Comparison of ENCODE assay signal across 8 cellular contexts in genomic region chr6:170289108-170289931, GRCh38. TPM values are rescaled to one million over a fixed set of nuclear protein-coding genes. Genes with fewer than 3 reads are reported as not detected.
DNase-seq lines count a peak whose midpoint lies in the region; ATAC-seq and TF ChIP-seq lines count a peak whose summit lies in the region.

No MANE protein-coding gene starts in this region.

- no peaks in the 10 kb centered on the region for H4K20me1 ChIP-seq in hepatocyte (ENCODE audit: insufficient read depth, poor library complexity, severe bottlenecking)

- H3K27ac ChIP-seq in hepatocyte, result no peak overlapping the region
- no peak overlapping the region for H3K27ac ChIP-seq in skeletal muscle tissue (ENCODE audit: low read depth, low read length)

- POLR2A ChIA-PET in activated CD4-positive, alpha-beta memory T cell treated with anti-CD3 and anti-CD28 coated beads, Interleukin-2, amount 10 ng/mL, durations not matched to agents 7 days and 5 days (lab: Charles Lee), result interaction anchor here (1.7 kb wide), 1 partner anchor 18 kb away, joined by 3 read pairs; no protein-coding TSS in a partner anchor

- H3K4me1 Mint-ChIP-seq in activated CD4-positive, alpha-beta memory T cell treated with anti-CD3 and anti-CD28 coated beads, Interleukin-2, amount 10 ng/mL, durations not matched to agents 7 days and 5 days, result peaks cover 38% of the 10 kb centered on the region

- peak overlapping the region; percentile 92 for H3K4me2 ChIP-seq in hepatocyte

- no peak for ATAC-seq in HG02885 (IDR thresholded peaks at IDR 0.05; ENCODE audit: poor library complexity, unreplicated experiment)

- H3K79me2 ChIP-seq in hepatocyte, result no peaks in the 10 kb centered on the region

- H3K9me3 Mint-ChIP-seq in activated CD4-positive, alpha-beta memory T cell treated with anti-CD3 and anti-CD28 coated beads, Interleukin-2, amount 10 ng/mL, durations not matched to agents 7 days and 5 days, result no peaks in the 10 kb centered on the region

- DNase-seq in H7, result peak; percentile 74
- DNase-seq in activated CD4-positive, alpha-beta memory T cell treated with anti-CD3 and anti-CD28 coated beads, Interleukin-2, amount 10 ng/mL, durations not matched to agents 7 days and 5 days, result no peak
- DNase-seq in hepatocyte (ENCODE audit: low spot score), result no peak
- no peak for DNase-seq in pons (ENCODE audit: low spot score)
- no peak for DNase-seq in iPS-NIHi11 (ENCODE audit: low spot score)
- DNase-seq in NCI-H2081 treated with DMSO at 0.1 percent for 48 hours (lab: John Stamatoyannopoulos, UW), result no peak

- H3K4me3 Mint-ChIP-seq in activated CD4-positive, alpha-beta memory T cell treated with anti-CD3 and anti-CD28 coated beads, Interleukin-2, amount 10 ng/mL, durations not matched to agents 7 days and 5 days, result peak overlapping the region; percentile 62

- peak overlapping the region; percentile 57 for H3K4me3 ChIP-seq in H7 (ENCODE audit: insufficient read depth, low read depth, low read length)
- peak overlapping the region; percentile 30 for H3K4me3 ChIP-seq in hepatocyte
- H3K4me3 ChIP-seq in skeletal muscle tissue (ENCODE audit: low read length in 3 of 3), result peak overlapping the region; percentile 51 to 77 (median 76)

- H3K9me2 ChIP-seq in hepatocyte (replicated peaks; ENCODE audit: insufficient read depth), result no peaks in the 10 kb centered on the region

- H3K36me3 Mint-ChIP-seq in activated CD4-positive, alpha-beta memory T cell treated with anti-CD3 and anti-CD28 coated beads, Interleukin-2, amount 10 ng/mL, durations not matched to agents 7 days and 5 days (ENCODE audit: low read depth), result peaks cover 5% of the 10 kb centered on the region

- H3K9ac ChIP-seq in skeletal muscle tissue (ENCODE audit: low read depth in 1 of 3, low read length in 3 of 3), result peak overlapping the region in 2 of 3 donors; percentile 38 to 78

- peak overlapping the region; percentile 31 for H2AFZ ChIP-seq in hepatocyte

- no peak for TF ChIP-seq CTCF in hepatocyte (IDR thresholded peaks at IDR 0.05; ENCODE audit: poor library complexity)

- H3K9me3 ChIP-seq in hepatocyte (ENCODE audit: low read depth), result no peaks in the 10 kb centered on the region
- no peaks in the 10 kb centered on the region for H3K9me3 ChIP-seq in skeletal muscle tissue (ENCODE audit: control insufficient read depth in 3 of 3, low read length in 3 of 3)

- H3K27me3 ChIP-seq in H7 (ENCODE audit: control insufficient read depth, insufficient read depth, low read length), result peaks cover 79% of the 10 kb centered on the region
- peaks cover 81% of the 10 kb centered on the region for H3K27me3 ChIP-seq in hepatocyte
- H3K27me3 ChIP-seq in skeletal muscle tissue (ENCODE audit: control insufficient read depth in 3 of 3, insufficient read depth in 3 of 3, low read length in 3 of 3), result peaks cover 19 to 63% (median 49%) of the 10 kb centered on the region in 3 donors

- peaks cover 38% of the 10 kb centered on the region for H3K4me1 ChIP-seq in hepatocyte (ENCODE audit: insufficient read depth)
- H3K4me1 ChIP-seq in skeletal muscle tissue (ENCODE audit: control insufficient read depth in 3 of 3, insufficient read depth in 3 of 3, low read length in 3 of 3), result peaks cover 33 to 46% (median 34%) of the 10 kb centered on the region in 3 donors

- 2% methylated on average over 72 of the region's 96 CpGs for WGBS in hepatocyte (ENCODE audit: low lambda C conversion rate, missing lambda C conversion rate)

- no peak overlapping the region for H3K27ac Mint-ChIP-seq in activated CD4-positive, alpha-beta memory T cell treated with anti-CD3 and anti-CD28 coated beads, Interleukin-2, amount 10 ng/mL, durations not matched to agents 7 days and 5 days

- H3K36me3 ChIP-seq in H7 (replicated peaks; ENCODE audit: control insufficient read depth, insufficient read depth, low read length), result no peaks in the 10 kb centered on the region; the same call in 1 of the 2 replicates
- no peaks in the 10 kb centered on the region for H3K36me3 ChIP-seq in hepatocyte (replicated peaks; ENCODE audit: insufficient read depth, low read depth)
- H3K36me3 ChIP-seq in skeletal muscle tissue (ENCODE audit: control insufficient read depth in 3 of 3, insufficient read depth in 3 of 3, low read length in 3 of 3), result peaks cover under 1 to 7% (median 2%) of the 10 kb centered on the region in 3 donors

- peaks cover 73% of the 10 kb centered on the region for H3K27me3 Mint-ChIP-seq in activated CD4-positive, alpha-beta memory T cell treated with anti-CD3 and anti-CD28 coated beads, Interleukin-2, amount 10 ng/mL, durations not matched to agents 7 days and 5 days

- CTCF ChIA-PET in activated CD4-positive, alpha-beta memory T cell treated with anti-CD3 and anti-CD28 coated beads, Interleukin-2, amount 10 ng/mL, durations not matched to agents 7 days and 5 days (lab: Charles Lee), result no interaction called here

RNA-seq across cellular contexts. Expression of gene DLL1, which starts 1.6 kb away (rescaled TPM):
- total RNA-seq in H7 (2014; rRNA removed; shearing (Covaris generic)), result 3.4 and 7.3 TPM in 2 replicates
- under 1 TPM in 1 of 2 experiments, not detected in 1; 0.20 TPM for total RNA-seq in activated CD4-positive, alpha-beta memory T cell treated with anti-CD3 and anti-CD28 coated beads, Interleukin-2, amount 10 ng/mL, durations not matched to agents 7 days and 5 days
- 2.5 and 3.3 TPM in 2 replicates for total RNA-seq in hepatocyte
- polyA plus RNA-seq in hepatocyte, result 3.1 and 3.6 TPM in 2 replicates
- 13.6 TPM for total RNA-seq in skeletal muscle tissue

RNA-seq across cellular contexts. Expression of gene FAM120B, which starts 17.2 kb away (rescaled TPM):
- 7.2 and 9.4 TPM in 2 replicates for total RNA-seq in H7 (2014; rRNA removed; shearing (Covaris generic))
- 10 to 100 TPM; 23.9 to 25.0 TPM for total RNA-seq in activated CD4-positive, alpha-beta memory T cell treated with anti-CD3 and anti-CD28 coated beads, Interleukin-2, amount 10 ng/mL, durations not matched to agents 7 days and 5 days
- total RNA-seq in hepatocyte (16.0 and 19.5 TPM in 2 replicates), skeletal muscle tissue (33.9 TPM)
- polyA plus RNA-seq in hepatocyte, result 25.0 and 25.8 TPM in 2 replicates
